15 cellular contexts compared by ENCODE assay signal in genomic region chr21:25709684-25710265, GRCh38.
"Had no signal": no experiment of that assay in that cellular context is flagged by ENCODE, and none has a peak within 500 bp of the region (broad histone marks: within the 10 kb centered on the region; RNA-seq: fewer than 3 reads in every experiment).

No MANE protein-coding gene starts in this region.

- H3K4me3 Mint-ChIP-seq: activated naive CD4-positive, alpha-beta T cell treated with anti-CD3 and anti-CD28 coated beads, Interleukin-2, amount 10 ng/mL, durations not matched to agents 7 days and 5 days; effector memory CD8-positive, alpha-beta T cell; naive B cell had no signal

- H3K36me3 ChIP-seq: pancreas had no signal

- H3K27me3 Mint-ChIP-seq: activated naive CD4-positive, alpha-beta T cell treated with anti-CD3 and anti-CD28 coated beads, Interleukin-2, amount 10 ng/mL, durations not matched to agents 7 days and 5 days; effector memory CD8-positive, alpha-beta T cell; naive B cell had no signal

- H3K4me3 ChIP-seq: gastroesophageal sphincter, heart right ventricle, pancreas had no signal

- H3K27me3 ChIP-seq: gastroesophageal sphincter, heart right ventricle, pancreas had no signal

- H3K9me3 Mint-ChIP-seq: activated naive CD4-positive, alpha-beta T cell treated with anti-CD3 and anti-CD28 coated beads, Interleukin-2, amount 10 ng/mL, durations not matched to agents 7 days and 5 days; activated T-helper 2 cell treated with anti-CD3 and anti-CD28 coated beads, Interferon-gamma antibody, Interleukin-2, Interleukin-4, amounts not matched to agents 10 μg/mL and 5 μg/mL and 100 μg/mL, durations not matched to agents 14 hours and 24 hours and 36 hours; effector memory CD8-positive, alpha-beta T cell; naive B cell had no signal

- ATAC-seq: activated CD4-positive, CD25-positive, alpha-beta regulatory T cell treated with anti-CD3 and anti-CD28 coated beads, Interleukin-2, amount 50 U/mL, for 24 hours; effector memory CD8-positive, alpha-beta T cell; gastroesophageal sphincter; heart right ventricle; left lobe of liver; pancreas had no signal

- H3K4me1 Mint-ChIP-seq: activated naive CD4-positive, alpha-beta T cell treated with anti-CD3 and anti-CD28 coated beads, Interleukin-2, amount 10 ng/mL, durations not matched to agents 7 days and 5 days; naive B cell had no signal

- H3K9me3 ChIP-seq: gastroesophageal sphincter, heart right ventricle, pancreas had no signal

- H3K27ac Mint-ChIP-seq: activated naive CD4-positive, alpha-beta T cell treated with anti-CD3 and anti-CD28 coated beads, Interleukin-2, amount 10 ng/mL, durations not matched to agents 7 days and 5 days; activated T-helper 2 cell treated with anti-CD3 and anti-CD28 coated beads, Interferon-gamma antibody, Interleukin-2, Interleukin-4, amounts not matched to agents 10 μg/mL and 5 μg/mL and 100 μg/mL, durations not matched to agents 14 hours and 24 hours and 36 hours; effector memory CD8-positive, alpha-beta T cell had no signal

- DNase-seq: activated CD4-positive, alpha-beta T cell treated with anti-CD3 and anti-CD28 coated beads, Interleukin-2, amount 50 U/mL, for 4 hours; activated naive CD4-positive, alpha-beta T cell treated with anti-CD3 and anti-CD28 coated beads, Interleukin-2, amount 10 ng/mL, durations not matched to agents 7 days and 5 days; dermis blood vessel endothelial cell; effector memory CD8-positive, alpha-beta T cell; heart right ventricle; islet precursor cell; naive B cell; pancreas; stimulated activated CD4-positive, alpha-beta T cell treated with anti-CD3 and anti-CD28 coated beads, Interleukin-12 subunit alpha, Interleukin-12 subunit beta, amount 100 ng/mL, for 4 hours; stimulated activated CD4-positive, alpha-beta T cell treated with anti-CD3 and anti-CD28 coated beads, Interleukin-2, amount 100 ng/mL, for 24 hours had no signal

- H3K4me1 ChIP-seq: pancreas had no signal

- H3K27ac ChIP-seq: epithelial cell of prostate, gastroesophageal sphincter, pancreas had no signal

- H3K36me3 Mint-ChIP-seq: naive B cell had no signal
